Comparison of ENCODE assay signal across 11 cellular contexts in the genomic region with DNA sequence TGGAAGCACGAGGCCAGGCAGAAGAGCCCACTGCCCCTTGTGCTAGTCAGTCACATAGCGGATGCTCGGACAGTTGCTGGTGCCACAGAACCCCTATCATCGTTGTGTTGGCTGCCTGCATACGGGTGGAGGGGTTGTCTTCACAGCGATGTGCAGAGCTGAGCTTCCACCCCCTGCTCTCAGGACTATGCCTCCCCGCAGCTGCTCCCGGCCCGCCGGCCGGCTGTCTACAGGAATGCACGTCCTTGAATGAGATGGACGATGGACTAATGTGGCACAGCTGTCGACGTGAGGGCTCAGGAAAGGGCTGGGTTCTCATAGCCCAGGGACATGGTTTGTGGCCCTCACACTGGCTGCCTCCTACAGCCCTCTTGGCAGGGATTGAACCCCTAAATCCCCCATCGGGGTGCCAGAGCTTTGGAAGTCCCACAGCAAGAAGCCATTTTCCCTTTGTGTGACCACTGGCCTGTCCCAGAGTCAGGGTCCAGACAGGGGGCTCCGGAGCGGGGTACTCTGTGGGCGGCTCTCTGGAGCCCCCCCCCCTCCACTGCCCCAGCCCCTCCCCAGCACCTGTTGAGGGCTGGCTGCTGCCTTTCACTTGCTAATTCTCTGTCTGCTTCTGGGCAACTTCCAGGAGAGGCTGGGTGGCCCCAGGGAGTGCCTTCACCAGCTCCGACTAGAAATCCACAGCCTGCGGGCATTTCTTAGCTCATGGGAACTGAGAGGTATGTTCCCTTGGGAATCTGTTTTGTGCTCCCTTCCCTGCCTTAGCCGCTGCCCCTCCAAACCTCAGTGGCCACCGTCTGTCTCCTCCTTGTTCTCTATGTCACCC. TPM values are rescaled to one million over a fixed set of nuclear protein-coding genes. Genes with fewer than 3 reads are reported as not detected.
DNase-seq lines count a peak whose midpoint lies in the region; TF ChIP-seq lines count a peak whose summit lies in the region.
"Had no signal": no experiment of that assay in that cellular context is flagged by ENCODE, and none has a peak within 500 bp of the region (broad histone marks: within the 10 kb centered on the region; RNA-seq: fewer than 3 reads in every experiment).

No MANE protein-coding gene starts in this region.

- intact Hi-C loops in MCF 10A (cut with micrococcal nuclease) = no loop called here
- intact Hi-C loops in breast epithelium (cut with DNase I; ENCODE audit: low total_unique reads) = no loop called here
- intact Hi-C loops in activated T-helper 2 cell treated with anti-CD3 and anti-CD28 coated beads, Interferon-gamma antibody, Interleukin-2, Interleukin-4, amounts not matched to agents 10 μg/mL and 5 μg/mL and 100 μg/mL, durations not matched to agents 14 hours and 24 hours and 36 hours (cut with micrococcal nuclease) = loop anchor here (2.0 kb wide), 1 partner anchor 16 kb away; no protein-coding TSS in a partner anchor

- H3K36me3 Mint-ChIP-seq in MCF 10A (ENCODE audit: insufficient read depth, unreplicated experiment) = peaks cover 17% of the 10 kb centered on the region
- H3K36me3 Mint-ChIP-seq in activated T-helper 2 cell treated with anti-CD3 and anti-CD28 coated beads, Interferon-gamma antibody, Interleukin-2, Interleukin-4, amounts not matched to agents 10 μg/mL and 5 μg/mL and 100 μg/mL, durations not matched to agents 14 hours and 24 hours and 36 hours (ENCODE audit: low read depth) = peaks cover 48% of the 10 kb centered on the region
- H3K36me3 Mint-ChIP-seq in type B pancreatic cell = peaks cover 12% of the 10 kb centered on the region

- H3K27me3 Mint-ChIP-seq in MCF 10A (ENCODE audit: insufficient read depth, unreplicated experiment) = no peaks in the 10 kb centered on the region
- no peaks in the 10 kb centered on the region for H3K27me3 Mint-ChIP-seq in activated T-helper 2 cell treated with anti-CD3 and anti-CD28 coated beads, Interferon-gamma antibody, Interleukin-2, Interleukin-4, amounts not matched to agents 10 μg/mL and 5 μg/mL and 100 μg/mL, durations not matched to agents 14 hours and 24 hours and 36 hours (ENCODE audit: low read depth)
- H3K27me3 Mint-ChIP-seq in type B pancreatic cell = no peaks in the 10 kb centered on the region

- no peaks in the 10 kb centered on the region for H3K4me1 ChIP-seq in breast epithelium

- H3K27ac Mint-ChIP-seq in MCF 10A (ENCODE audit: low read depth, unreplicated experiment) = peak overlapping the region; percentile 31
- H3K27ac Mint-ChIP-seq in activated T-helper 2 cell treated with anti-CD3 and anti-CD28 coated beads, Interferon-gamma antibody, Interleukin-2, Interleukin-4, amounts not matched to agents 10 μg/mL and 5 μg/mL and 100 μg/mL, durations not matched to agents 14 hours and 24 hours and 36 hours = peak overlapping the region; percentile 70
- H3K27ac Mint-ChIP-seq in type B pancreatic cell = peak overlapping the region; percentile 48

- H3K9me3 ChIP-seq in breast epithelium = no peaks in the 10 kb centered on the region
- H3K9me3 ChIP-seq: left lung had no signal

- CTCF ChIA-PET in MCF 10A (lab: Yijun Ruan, JAX) = interaction anchor here (0.6 to 2.3 kb wide), 5 partner anchors 15 to 113 kb away, joined by 3 to 16 read pairs (median 4); no protein-coding TSS in a partner anchor

- H3K27me3 ChIP-seq in breast epithelium = no peaks in the 10 kb centered on the region
- H3K27me3 ChIP-seq: left lung had no signal

- H3K27ac ChIP-seq in breast epithelium = no peak overlapping the region

- H3K4me3 ChIP-seq in breast epithelium = no peak overlapping the region
- H3K4me3 ChIP-seq: left lung had no signal

- BruUV-seq in MCF 10A (replicated peaks; lab: Mats Ljungman, UMichigan) = no TSS peak

- no peak for TF ChIP-seq CTCF in MCF 10A (IDR thresholded peaks at IDR 0.05; ENCODE audit: unreplicated experiment)
- TF ChIP-seq CTCF in breast epithelium (IDR thresholded peaks at IDR 0.05) = no peak
- TF ChIP-seq CTCF in type B pancreatic cell (conservative IDR thresholded peaks at IDR 0.05) = no peak

- H3K4me1 Mint-ChIP-seq in MCF 10A (ENCODE audit: insufficient read depth, unreplicated experiment) (peaks cover 4% of the 10 kb centered on the region), type B pancreatic cell (ENCODE audit: unreplicated experiment) (peaks cover 32% of the 10 kb centered on the region)
- H3K4me1 Mint-ChIP-seq in activated T-helper 2 cell treated with anti-CD3 and anti-CD28 coated beads, Interferon-gamma antibody, Interleukin-2, Interleukin-4, amounts not matched to agents 10 μg/mL and 5 μg/mL and 100 μg/mL, durations not matched to agents 14 hours and 24 hours and 36 hours (ENCODE audit: low read depth) = peaks cover 65% of the 10 kb centered on the region

- H3K4me3 Mint-ChIP-seq in MCF 10A (ENCODE audit: unreplicated experiment) = no peak overlapping the region
- peak overlapping the region; percentile 47 for H3K4me3 Mint-ChIP-seq in activated T-helper 2 cell treated with anti-CD3 and anti-CD28 coated beads, Interferon-gamma antibody, Interleukin-2, Interleukin-4, amounts not matched to agents 10 μg/mL and 5 μg/mL and 100 μg/mL, durations not matched to agents 14 hours and 24 hours and 36 hours (ENCODE audit: low read depth)
- peak overlapping the region; percentile 20 for H3K4me3 Mint-ChIP-seq in type B pancreatic cell

- no peak for DNase-seq in MCF 10A (ENCODE audit: unreplicated experiment)
- DNase-seq in breast epithelium (ENCODE audit: low spot score in 2 of 2) = no peak
- no peak for DNase-seq in activated T-helper 2 cell treated with anti-CD3 and anti-CD28 coated beads, Interferon-gamma antibody, Interleukin-2, Interleukin-4, amounts not matched to agents 10 μg/mL and 5 μg/mL and 100 μg/mL, durations not matched to agents 14 hours and 24 hours and 36 hours (ENCODE audit: low spot score)
- peak; percentile 98 for DNase-seq in myocyte (ENCODE audit: low read depth)
- no peak for DNase-seq in type B pancreatic cell (ENCODE audit: extremely low spot score, unreplicated experiment)
- no peak for DNase-seq in NCI-H1417 treated with DMSO at 0.1 percent for 48 hours (lab: John Stamatoyannopoulos, UW)
- no peak for DNase-seq in activated effector memory CD4-positive, alpha-beta T cell treated with Interleukin-2 at 50 U/mL for 16 hours
- no peak for DNase-seq in GOT3 (lab: John Stamatoyannopoulos, UW)
- DNase-seq: activated CD8-positive, alpha-beta memory T cell treated with anti-CD3 and anti-CD28 coated beads, Interleukin-2, amount 50 U/mL, for 48 hours; NCI-H1048 had no signal

- POLR2A ChIA-PET in MCF 10A (lab: Yijun Ruan, JAX) = interaction anchor here (0.6 to 1.0 kb wide), 2 partner anchors 39 to 90 kb away, joined by 3 read pairs; no protein-coding TSS in a partner anchor

- H3K36me3 ChIP-seq in breast epithelium = no peaks in the 10 kb centered on the region

- no peak for TF ChIP-seq POLR2A in breast epithelium (IDR thresholded peaks at IDR 0.05)

- H3K9me3 Mint-ChIP-seq in MCF 10A (ENCODE audit: unreplicated experiment) = no peaks in the 10 kb centered on the region
- H3K9me3 Mint-ChIP-seq in activated T-helper 2 cell treated with anti-CD3 and anti-CD28 coated beads, Interferon-gamma antibody, Interleukin-2, Interleukin-4, amounts not matched to agents 10 μg/mL and 5 μg/mL and 100 μg/mL, durations not matched to agents 14 hours and 24 hours and 36 hours = no peaks in the 10 kb centered on the region
- H3K9me3 Mint-ChIP-seq in type B pancreatic cell = no peaks in the 10 kb centered on the region

RNA-seq across cellular contexts. Expression of a gene that starts 40.2 kb away (rescaled TPM):
- total RNA-seq in MCF 10A (2022) = 4.8 and 6.6 TPM in 2 replicates
- total RNA-seq in breast epithelium = 1 to 10 TPM in 2 of 3 donors, under 1 TPM in 1; 0.96 to 2.9 (median 2.3) TPM
- total RNA-seq in activated T-helper 2 cell treated with anti-CD3 and anti-CD28 coated beads, Interferon-gamma antibody, Interleukin-2, Interleukin-4, amounts not matched to agents 10 μg/mL and 5 μg/mL and 100 μg/mL, durations not matched to agents 14 hours and 24 hours and 36 hours = 2.6 and 2.9 TPM in 2 replicates
- total RNA-seq in myocyte = 0.91 and 1.4 TPM in 2 replicates
- 2.8 TPM for polyA plus RNA-seq in myocyte (2012)
- 1.5 and 2.3 TPM in 2 replicates for total RNA-seq in type B pancreatic cell (ENCODE audit: low replicate concordance)

RNA-seq across cellular contexts. Expression of a gene that starts 40.9 kb away (rescaled TPM):
- total RNA-seq in MCF 10A (2022) (354 and 393 TPM in 2 replicates), breast epithelium (100 to 1,000 TPM in 1 of 3 donors, 10 to 100 TPM in 2; 97.3 to 134 (median 99.2) TPM), myocyte (18.0 and 46.5 TPM in 2 replicates), type B pancreatic cell (ENCODE audit: low replicate concordance) (396 and 419 TPM in 2 replicates)
- 381 and 393 TPM in 2 replicates for total RNA-seq in activated T-helper 2 cell treated with anti-CD3 and anti-CD28 coated beads, Interferon-gamma antibody, Interleukin-2, Interleukin-4, amounts not matched to agents 10 μg/mL and 5 μg/mL and 100 μg/mL, durations not matched to agents 14 hours and 24 hours and 36 hours
- polyA plus RNA-seq in myocyte (2012) = 588 TPM

RNA-seq across cellular contexts. Expression of a gene that starts 53.5 kb away (rescaled TPM):
- total RNA-seq in MCF 10A (2022) (11.9 and 21.7 TPM in 2 replicates), breast epithelium (1 to 10 TPM in 2 of 3 donors, under 1 TPM in 1; 0.88 to 2.0 (median 1.3) TPM), myocyte (1.6 and 4.5 TPM in 2 replicates), type B pancreatic cell (ENCODE audit: low replicate concordance) (12.2 and 23.2 TPM in 2 replicates)
- 9.0 and 9.7 TPM in 2 replicates for total RNA-seq in activated T-helper 2 cell treated with anti-CD3 and anti-CD28 coated beads, Interferon-gamma antibody, Interleukin-2, Interleukin-4, amounts not matched to agents 10 μg/mL and 5 μg/mL and 100 μg/mL, durations not matched to agents 14 hours and 24 hours and 36 hours
- polyA plus RNA-seq in myocyte (2012) = 3.3 TPM
